ENCODE assay signal across 1 cellular context in the genomic region with DNA sequence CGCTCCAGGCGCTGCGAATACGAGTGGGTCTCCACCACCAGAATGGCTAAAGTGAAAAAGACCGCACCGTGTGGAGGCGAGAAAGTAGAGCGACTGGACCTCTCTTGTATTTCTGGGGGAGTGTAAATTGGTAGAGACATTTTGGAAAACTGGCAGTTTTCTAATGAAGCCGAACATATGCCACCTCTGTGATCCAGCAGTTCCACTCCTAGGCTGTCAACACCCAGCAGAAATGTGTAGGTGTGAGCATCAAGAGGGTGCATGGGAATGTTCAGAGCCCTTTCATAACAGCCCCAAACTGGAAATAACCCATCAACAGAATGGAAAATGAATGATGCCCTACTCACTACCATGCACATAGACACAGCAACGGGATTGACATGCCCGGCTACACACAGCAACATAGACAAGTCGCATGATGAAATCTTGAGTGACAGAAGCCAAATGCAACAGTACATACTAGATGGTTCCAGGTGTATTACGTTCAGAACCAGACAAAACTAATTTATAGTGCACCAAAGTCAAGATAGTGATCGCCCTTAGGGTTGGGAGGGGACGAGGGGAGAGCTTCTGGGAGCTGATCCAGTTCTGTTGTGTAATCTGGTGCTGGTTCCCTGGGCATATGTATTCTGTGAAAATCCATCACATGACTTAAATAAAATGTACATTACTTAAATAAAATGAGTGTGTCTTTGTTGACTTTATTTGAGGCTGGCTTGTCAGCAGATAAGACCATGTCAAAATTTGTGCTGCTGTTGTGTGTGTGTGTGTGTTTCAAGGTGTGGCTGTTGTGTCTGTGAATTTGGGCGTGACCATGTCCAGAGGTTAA.
TF ChIP-seq lines count a peak whose summit lies in the region.

No MANE protein-coding gene starts in this region.

TF ChIP-seq in HepG2, 621 proteins besides CTCF, POLR2A, EP300 and RAD21 (continued from another document and continues in another):
- TF ChIP-seq, protein P1, sequence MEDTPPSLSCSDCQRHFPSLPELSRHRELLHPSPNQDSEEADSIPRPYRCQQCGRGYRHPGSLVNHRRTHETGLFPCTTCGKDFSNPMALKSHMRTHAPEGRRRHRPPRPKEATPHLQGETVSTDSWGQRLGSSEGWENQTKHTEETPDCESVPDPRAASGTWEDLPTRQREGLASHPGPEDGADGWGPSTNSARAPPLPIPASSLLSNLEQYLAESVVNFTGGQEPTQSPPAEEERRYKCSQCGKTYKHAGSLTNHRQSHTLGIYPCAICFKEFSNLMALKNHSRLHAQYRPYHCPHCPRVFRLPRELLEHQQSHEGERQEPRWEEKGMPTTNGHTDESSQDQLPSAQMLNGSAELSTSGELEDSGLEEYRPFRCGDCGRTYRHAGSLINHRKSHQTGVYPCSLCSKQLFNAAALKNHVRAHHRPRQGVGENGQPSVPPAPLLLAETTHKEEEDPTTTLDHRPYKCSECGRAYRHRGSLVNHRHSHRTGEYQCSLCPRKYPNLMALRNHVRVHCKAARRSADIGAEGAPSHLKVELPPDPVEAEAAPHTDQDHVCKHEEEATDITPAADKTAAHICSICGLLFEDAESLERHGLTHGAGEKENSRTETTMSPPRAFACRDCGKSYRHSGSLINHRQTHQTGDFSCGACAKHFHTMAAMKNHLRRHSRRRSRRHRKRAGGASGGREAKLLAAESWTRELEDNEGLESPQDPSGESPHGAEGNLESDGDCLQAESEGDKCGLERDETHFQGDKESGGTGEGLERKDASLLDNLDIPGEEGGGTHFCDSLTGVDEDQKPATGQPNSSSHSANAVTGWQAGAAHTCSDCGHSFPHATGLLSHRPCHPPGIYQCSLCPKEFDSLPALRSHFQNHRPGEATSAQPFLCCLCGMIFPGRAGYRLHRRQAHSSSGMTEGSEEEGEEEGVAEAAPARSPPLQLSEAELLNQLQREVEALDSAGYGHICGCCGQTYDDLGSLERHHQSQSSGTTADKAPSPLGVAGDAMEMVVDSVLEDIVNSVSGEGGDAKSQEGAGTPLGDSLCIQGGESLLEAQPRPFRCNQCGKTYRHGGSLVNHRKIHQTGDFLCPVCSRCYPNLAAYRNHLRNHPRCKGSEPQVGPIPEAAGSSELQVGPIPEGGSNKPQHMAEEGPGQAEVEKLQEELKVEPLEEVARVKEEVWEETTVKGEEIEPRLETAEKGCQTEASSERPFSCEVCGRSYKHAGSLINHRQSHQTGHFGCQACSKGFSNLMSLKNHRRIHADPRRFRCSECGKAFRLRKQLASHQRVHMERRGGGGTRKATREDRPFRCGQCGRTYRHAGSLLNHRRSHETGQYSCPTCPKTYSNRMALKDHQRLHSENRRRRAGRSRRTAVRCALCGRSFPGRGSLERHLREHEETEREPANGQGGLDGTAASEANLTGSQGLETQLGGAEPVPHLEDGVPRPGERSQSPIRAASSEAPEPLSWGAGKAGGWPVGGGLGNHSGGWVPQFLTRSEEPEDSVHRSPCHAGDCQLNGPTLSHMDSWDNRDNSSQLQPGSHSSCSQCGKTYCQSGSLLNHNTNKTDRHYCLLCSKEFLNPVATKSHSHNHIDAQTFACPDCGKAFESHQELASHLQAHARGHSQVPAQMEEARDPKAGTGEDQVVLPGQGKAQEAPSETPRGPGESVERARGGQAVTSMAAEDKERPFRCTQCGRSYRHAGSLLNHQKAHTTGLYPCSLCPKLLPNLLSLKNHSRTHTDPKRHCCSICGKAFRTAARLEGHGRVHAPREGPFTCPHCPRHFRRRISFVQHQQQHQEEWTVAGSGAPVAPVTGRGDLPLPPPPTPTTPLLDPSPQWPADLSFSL (CRISPR knock-in tag; IDR thresholded peaks at IDR 0.05) = 0 out of 2 replicates have a peak, but pooled peaks have one; percentile 45
- TF ChIP-seq ZFP36L2 (CRISPR knock-in tag; IDR thresholded peaks at IDR 0.05) = no peak
- no peak for TF ChIP-seq DPF2 (CRISPR knock-in tag; IDR thresholded peaks at IDR 0.05; ENCODE audit: borderline replicate concordance, low read depth)
- TF ChIP-seq KDM5B (CRISPR knock-in tag; IDR thresholded peaks at IDR 0.05; ENCODE audit: borderline replicate concordance) = no peak
- TF ChIP-seq, protein P2, sequence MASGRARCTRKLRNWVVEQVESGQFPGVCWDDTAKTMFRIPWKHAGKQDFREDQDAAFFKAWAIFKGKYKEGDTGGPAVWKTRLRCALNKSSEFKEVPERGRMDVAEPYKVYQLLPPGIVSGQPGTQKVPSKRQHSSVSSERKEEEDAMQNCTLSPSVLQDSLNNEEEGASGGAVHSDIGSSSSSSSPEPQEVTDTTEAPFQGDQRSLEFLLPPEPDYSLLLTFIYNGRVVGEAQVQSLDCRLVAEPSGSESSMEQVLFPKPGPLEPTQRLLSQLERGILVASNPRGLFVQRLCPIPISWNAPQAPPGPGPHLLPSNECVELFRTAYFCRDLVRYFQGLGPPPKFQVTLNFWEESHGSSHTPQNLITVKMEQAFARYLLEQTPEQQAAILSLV (CRISPR knock-in tag; IDR thresholded peaks at IDR 0.05; ENCODE audit: borderline replicate concordance) = no peak
- no peak for TF ChIP-seq HHEX (CRISPR knock-in tag; IDR thresholded peaks at IDR 0.05)
- TF ChIP-seq, protein P3, sequence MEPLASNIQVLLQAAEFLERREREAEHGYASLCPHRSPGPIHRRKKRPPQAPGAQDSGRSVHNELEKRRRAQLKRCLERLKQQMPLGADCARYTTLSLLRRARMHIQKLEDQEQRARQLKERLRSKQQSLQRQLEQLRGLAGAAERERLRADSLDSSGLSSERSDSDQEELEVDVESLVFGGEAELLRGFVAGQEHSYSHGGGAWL (CRISPR knock-in tag; IDR thresholded peaks at IDR 0.05) = no peak
- TF ChIP-seq, protein P4, sequence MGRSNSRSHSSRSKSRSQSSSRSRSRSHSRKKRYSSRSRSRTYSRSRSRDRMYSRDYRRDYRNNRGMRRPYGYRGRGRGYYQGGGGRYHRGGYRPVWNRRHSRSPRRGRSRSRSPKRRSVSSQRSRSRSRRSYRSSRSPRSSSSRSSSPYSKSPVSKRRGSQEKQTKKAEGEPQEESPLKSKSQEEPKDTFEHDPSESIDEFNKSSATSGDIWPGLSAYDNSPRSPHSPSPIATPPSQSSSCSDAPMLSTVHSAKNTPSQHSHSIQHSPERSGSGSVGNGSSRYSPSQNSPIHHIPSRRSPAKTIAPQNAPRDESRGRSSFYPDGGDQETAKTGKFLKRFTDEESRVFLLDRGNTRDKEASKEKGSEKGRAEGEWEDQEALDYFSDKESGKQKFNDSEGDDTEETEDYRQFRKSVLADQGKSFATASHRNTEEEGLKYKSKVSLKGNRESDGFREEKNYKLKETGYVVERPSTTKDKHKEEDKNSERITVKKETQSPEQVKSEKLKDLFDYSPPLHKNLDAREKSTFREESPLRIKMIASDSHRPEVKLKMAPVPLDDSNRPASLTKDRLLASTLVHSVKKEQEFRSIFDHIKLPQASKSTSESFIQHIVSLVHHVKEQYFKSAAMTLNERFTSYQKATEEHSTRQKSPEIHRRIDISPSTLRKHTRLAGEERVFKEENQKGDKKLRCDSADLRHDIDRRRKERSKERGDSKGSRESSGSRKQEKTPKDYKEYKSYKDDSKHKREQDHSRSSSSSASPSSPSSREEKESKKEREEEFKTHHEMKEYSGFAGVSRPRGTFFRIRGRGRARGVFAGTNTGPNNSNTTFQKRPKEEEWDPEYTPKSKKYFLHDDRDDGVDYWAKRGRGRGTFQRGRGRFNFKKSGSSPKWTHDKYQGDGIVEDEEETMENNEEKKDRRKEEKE (IDR thresholded peaks at IDR 0.05) = no peak
- TF ChIP-seq SATB2 (CRISPR knock-in tag; IDR thresholded peaks at IDR 0.05) = no peak
- TF ChIP-seq ZNF260 (CRISPR knock-in tag; IDR thresholded peaks at IDR 0.05; ENCODE audit: borderline replicate concordance, low read depth) = no peak
- 0 out of 2 replicates have a peak, but pooled peaks have one; percentile 3 for TF ChIP-seq GATA4 (IDR thresholded peaks at IDR 0.05; ENCODE audit: borderline replicate concordance, low read depth)
- TF ChIP-seq HDAC2 (CRISPR knock-in tag; IDR thresholded peaks at IDR 0.05) = no peak
- TF ChIP-seq, protein P5, sequence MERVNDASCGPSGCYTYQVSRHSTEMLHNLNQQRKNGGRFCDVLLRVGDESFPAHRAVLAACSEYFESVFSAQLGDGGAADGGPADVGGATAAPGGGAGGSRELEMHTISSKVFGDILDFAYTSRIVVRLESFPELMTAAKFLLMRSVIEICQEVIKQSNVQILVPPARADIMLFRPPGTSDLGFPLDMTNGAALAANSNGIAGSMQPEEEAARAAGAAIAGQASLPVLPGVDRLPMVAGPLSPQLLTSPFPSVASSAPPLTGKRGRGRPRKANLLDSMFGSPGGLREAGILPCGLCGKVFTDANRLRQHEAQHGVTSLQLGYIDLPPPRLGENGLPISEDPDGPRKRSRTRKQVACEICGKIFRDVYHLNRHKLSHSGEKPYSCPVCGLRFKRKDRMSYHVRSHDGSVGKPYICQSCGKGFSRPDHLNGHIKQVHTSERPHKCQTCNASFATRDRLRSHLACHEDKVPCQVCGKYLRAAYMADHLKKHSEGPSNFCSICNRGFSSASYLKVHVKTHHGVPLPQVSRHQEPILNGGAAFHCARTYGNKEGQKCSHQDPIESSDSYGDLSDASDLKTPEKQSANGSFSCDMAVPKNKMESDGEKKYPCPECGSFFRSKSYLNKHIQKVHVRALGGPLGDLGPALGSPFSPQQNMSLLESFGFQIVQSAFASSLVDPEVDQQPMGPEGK (CRISPR knock-in tag; IDR thresholded peaks at IDR 0.05) = no peak
- TF ChIP-seq SMC3 (IDR thresholded peaks at IDR 0.05; ENCODE audit: low read length) = no peak
- no peak for TF ChIP-seq MYC (CRISPR knock-in tag; IDR thresholded peaks at IDR 0.05; ENCODE audit: borderline replicate concordance)
- no peak for TF ChIP-seq KMT2B (CRISPR knock-in tag; IDR thresholded peaks at IDR 0.05)
- TF ChIP-seq, protein P6, sequence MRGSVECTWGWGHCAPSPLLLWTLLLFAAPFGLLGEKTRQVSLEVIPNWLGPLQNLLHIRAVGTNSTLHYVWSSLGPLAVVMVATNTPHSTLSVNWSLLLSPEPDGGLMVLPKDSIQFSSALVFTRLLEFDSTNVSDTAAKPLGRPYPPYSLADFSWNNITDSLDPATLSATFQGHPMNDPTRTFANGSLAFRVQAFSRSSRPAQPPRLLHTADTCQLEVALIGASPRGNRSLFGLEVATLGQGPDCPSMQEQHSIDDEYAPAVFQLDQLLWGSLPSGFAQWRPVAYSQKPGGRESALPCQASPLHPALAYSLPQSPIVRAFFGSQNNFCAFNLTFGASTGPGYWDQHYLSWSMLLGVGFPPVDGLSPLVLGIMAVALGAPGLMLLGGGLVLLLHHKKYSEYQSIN (CRISPR knock-in tag; IDR thresholded peaks at IDR 0.05; ENCODE audit: borderline replicate concordance) = no peak
- no peak for TF ChIP-seq ZNF773 (CRISPR knock-in tag; IDR thresholded peaks at IDR 0.05; ENCODE audit: borderline replicate concordance)
- 0 out of 2 replicates have a peak, but pooled peaks have one; percentile 4 for TF ChIP-seq ZNF333 (CRISPR knock-in tag; IDR thresholded peaks at IDR 0.05; ENCODE audit: borderline replicate concordance)
- no peak for TF ChIP-seq ZNF10 (CRISPR knock-in tag; IDR thresholded peaks at IDR 0.05; ENCODE audit: borderline replicate concordance, low read depth)
- TF ChIP-seq, protein P7, sequence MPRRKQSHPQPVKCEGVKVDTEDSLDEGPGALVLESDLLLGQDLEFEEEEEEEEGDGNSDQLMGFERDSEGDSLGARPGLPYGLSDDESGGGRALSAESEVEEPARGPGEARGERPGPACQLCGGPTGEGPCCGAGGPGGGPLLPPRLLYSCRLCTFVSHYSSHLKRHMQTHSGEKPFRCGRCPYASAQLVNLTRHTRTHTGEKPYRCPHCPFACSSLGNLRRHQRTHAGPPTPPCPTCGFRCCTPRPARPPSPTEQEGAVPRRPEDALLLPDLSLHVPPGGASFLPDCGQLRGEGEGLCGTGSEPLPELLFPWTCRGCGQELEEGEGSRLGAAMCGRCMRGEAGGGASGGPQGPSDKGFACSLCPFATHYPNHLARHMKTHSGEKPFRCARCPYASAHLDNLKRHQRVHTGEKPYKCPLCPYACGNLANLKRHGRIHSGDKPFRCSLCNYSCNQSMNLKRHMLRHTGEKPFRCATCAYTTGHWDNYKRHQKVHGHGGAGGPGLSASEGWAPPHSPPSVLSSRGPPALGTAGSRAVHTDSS (CRISPR knock-in tag; conservative IDR thresholded peaks at IDR 0.05) = no peak
- TF ChIP-seq ESRRA (CRISPR knock-in tag; IDR thresholded peaks at IDR 0.05; ENCODE audit: low read depth) = no peak
- TF ChIP-seq GFI1 (CRISPR knock-in tag; IDR thresholded peaks at IDR 0.05; ENCODE audit: borderline replicate concordance) = no peak
- no peak for TF ChIP-seq RBM22 (optimal IDR thresholded peaks at IDR 0.05; ENCODE audit: low read length)
- TF ChIP-seq NFRKB (IDR thresholded peaks at IDR 0.05) = no peak
- TF ChIP-seq CHD4 (IDR thresholded peaks at IDR 0.05; ENCODE audit: borderline replicate concordance, low read length) = no peak
- TF ChIP-seq SMAD3 (CRISPR knock-in tag; IDR thresholded peaks at IDR 0.05) = no peak
- TF ChIP-seq ZNF841 (CRISPR knock-in tag; IDR thresholded peaks at IDR 0.05; ENCODE audit: borderline replicate concordance) = no peak
- TF ChIP-seq EZH2 (conservative IDR thresholded peaks at IDR 0.05; ENCODE audit: low read depth, low read length) = no peak
- no peak for TF ChIP-seq HNRNPUL1 (IDR thresholded peaks at IDR 0.05; ENCODE audit: low read depth, low read length)
- TF ChIP-seq ZNF546 (CRISPR knock-in tag; conservative IDR thresholded peaks at IDR 0.05) = no peak
- TF ChIP-seq ZFP90 (CRISPR knock-in tag; IDR thresholded peaks at IDR 0.05; ENCODE audit: borderline replicate concordance) = no peak
- TF ChIP-seq ZNF879 (CRISPR knock-in tag; IDR thresholded peaks at IDR 0.05) = no peak
- TF ChIP-seq ELF4 (CRISPR knock-in tag; IDR thresholded peaks at IDR 0.05; ENCODE audit: borderline replicate concordance) = 0 out of 2 replicates have a peak, but pooled peaks have one; percentile 35
- TF ChIP-seq, protein P8, sequence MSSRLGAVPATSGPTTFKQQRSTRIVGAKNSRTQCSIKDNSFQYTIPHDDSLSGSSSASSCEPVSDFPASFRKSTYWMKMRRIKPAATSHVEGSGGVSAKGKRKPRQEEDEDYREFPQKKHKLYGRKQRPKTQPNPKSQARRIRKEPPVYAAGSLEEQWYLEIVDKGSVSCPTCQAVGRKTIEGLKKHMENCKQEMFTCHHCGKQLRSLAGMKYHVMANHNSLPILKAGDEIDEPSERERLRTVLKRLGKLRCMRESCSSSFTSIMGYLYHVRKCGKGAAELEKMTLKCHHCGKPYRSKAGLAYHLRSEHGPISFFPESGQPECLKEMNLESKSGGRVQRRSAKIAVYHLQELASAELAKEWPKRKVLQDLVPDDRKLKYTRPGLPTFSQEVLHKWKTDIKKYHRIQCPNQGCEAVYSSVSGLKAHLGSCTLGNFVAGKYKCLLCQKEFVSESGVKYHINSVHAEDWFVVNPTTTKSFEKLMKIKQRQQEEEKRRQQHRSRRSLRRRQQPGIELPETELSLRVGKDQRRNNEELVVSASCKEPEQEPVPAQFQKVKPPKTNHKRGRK (CRISPR knock-in tag; IDR thresholded peaks at IDR 0.05) = no peak
- no peak for TF ChIP-seq ZNF749 (CRISPR knock-in tag; IDR thresholded peaks at IDR 0.05; ENCODE audit: borderline replicate concordance)
- TF ChIP-seq CC2D1A (CRISPR knock-in tag; IDR thresholded peaks at IDR 0.05) = no peak
- TF ChIP-seq KLF9 (CRISPR knock-in tag; IDR thresholded peaks at IDR 0.05; ENCODE audit: low read depth) = no peak
